ENCODE assay signal across 9 cellular contexts in genomic region chr7:55132890-55133551, GRCh38.
DNase-seq lines count a peak whose midpoint lies in the region; ATAC-seq, FAIRE-seq and TF ChIP-seq lines count a peak whose summit lies in the region.
"Had no signal": no experiment of that assay in that cellular context is flagged by ENCODE, and none has a peak within 500 bp of the region (broad histone marks: within the 10 kb centered on the region; RNA-seq: fewer than 3 reads in every experiment).

No MANE protein-coding gene starts in this region.

- peaks cover 47% of the 10 kb centered on the region for H3K4me1 ChIP-seq in rectal smooth muscle tissue (ENCODE audit: control insufficient read depth, insufficient read depth, low read length)

- no peak for FAIRE-seq in GM12891 (lab: Jason Lieb, UNC)

- peak; percentile 100 for DNase-seq in M059J (ENCODE audit: low read depth)
- peak; percentile 92 for DNase-seq in dermis blood vessel endothelial cell
- no peak for DNase-seq in GM12891 (ENCODE audit: insufficient read length, low spot score)
- DNase-seq in activated effector memory CD4-positive, alpha-beta T cell treated with Interleukin-2 at 50 U/mL for 16 hours: no peak
- no peak for DNase-seq in NCI-H1105 (lab: John Stamatoyannopoulos, UW)

- peak overlapping the region; percentile 80 for H3K27ac ChIP-seq in rectal smooth muscle tissue (ENCODE audit: low read depth, low read length)
- H3K27ac ChIP-seq: neutrophil had no signal

- H3K27me3 ChIP-seq in rectal smooth muscle tissue (ENCODE audit: control insufficient read depth, insufficient read depth, low read length): no peaks in the 10 kb centered on the region
- H3K27me3 ChIP-seq: neutrophil had no signal

- ATAC-seq in GM19025 (IDR thresholded peaks at IDR 0.05; ENCODE audit: low read depth, unreplicated experiment): peak; percentile 42
- ATAC-seq in GM18498 (IDR thresholded peaks at IDR 0.05; ENCODE audit: unreplicated experiment): no peak

- no peak for TF ChIP-seq POLR2A in GM12891 (IDR thresholded peaks at IDR 0.05; ENCODE audit: low read depth, low read length)

- no peaks in the 10 kb centered on the region for H3K36me3 ChIP-seq in rectal smooth muscle tissue (ENCODE audit: control insufficient read depth, insufficient read depth, low read length)
- H3K36me3 ChIP-seq: neutrophil had no signal

- no peak overlapping the region for H3K9ac ChIP-seq in rectal smooth muscle tissue (ENCODE audit: low read length)

- no peak overlapping the region for H3K4me3 ChIP-seq in rectal smooth muscle tissue (ENCODE audit: low read length)

TF ChIP-seq in GM12891, 5 proteins besides CTCF, POLR2A, EP300 and RAD21:
- TF ChIP-seq TAF1 (IDR thresholded peaks at IDR 0.05; ENCODE audit: low read depth, low read length) (no peak), PAX5 (IDR thresholded peaks at IDR 0.05; ENCODE audit: insufficient read depth, low read length, severe bottlenecking) (no peak), SPI1 (IDR thresholded peaks at IDR 0.05; ENCODE audit: low read depth, low read length) (no peak), POU2F2 (IDR thresholded peaks at IDR 0.05; ENCODE audit: low read depth, low read length) (no peak), POLR2AphosphoS5 (IDR thresholded peaks at IDR 0.05; ENCODE audit: low read depth, low read length) (no peak)

Comparison
In these comparisons a context has a peak if more than half of its experiments do, and no peak if none do; other contexts are left out.
1. DNase-seq: peak in M059J (single experiment) and dermis blood vessel endothelial cell (single experiment); none in GM12891 (single experiment), activated effector memory CD4-positive, alpha-beta T cell treated with Interleukin-2 at 50 U/mL for 16 hours (single experiment) and NCI-H1105 (single experiment).